In the genomic region with DNA sequence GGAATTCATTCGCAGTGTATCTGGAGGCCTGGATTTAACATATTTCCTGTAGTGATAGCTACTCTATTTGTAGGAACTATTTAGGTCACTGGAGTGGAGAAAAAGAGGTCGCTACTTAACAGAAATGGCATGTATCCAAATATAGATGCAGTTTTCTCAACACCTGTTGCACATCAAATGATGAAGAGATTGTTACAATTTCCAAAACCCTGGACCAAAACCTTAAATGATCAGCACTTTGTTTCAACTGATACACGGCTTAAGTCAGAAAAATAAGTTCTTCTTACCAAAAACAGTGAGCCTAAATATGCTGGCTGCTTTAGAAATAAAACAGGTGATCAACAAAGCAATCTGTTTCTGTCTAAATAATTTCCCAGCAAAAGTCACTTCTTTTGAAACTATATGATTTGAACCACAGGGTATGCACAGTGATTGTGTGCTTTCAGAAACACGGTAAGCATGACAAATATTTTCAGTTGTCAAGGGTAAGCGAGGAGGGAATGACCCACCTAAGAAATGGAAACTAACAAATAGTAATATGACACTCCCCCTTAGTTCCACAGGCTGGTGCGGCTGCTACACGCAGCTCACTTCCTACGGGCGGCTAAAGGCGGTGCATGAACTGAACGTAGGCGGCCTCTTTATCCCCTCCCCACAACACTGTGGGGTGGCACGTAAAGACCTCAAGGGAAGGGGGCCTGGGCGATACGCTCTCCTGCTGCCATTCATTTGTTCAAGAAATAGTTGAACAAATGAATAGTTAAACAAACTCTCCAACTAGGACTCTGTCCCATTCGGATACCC, we compare ENCODE assay signal across 8 cellular contexts. TPM values are rescaled to one million over a fixed set of nuclear protein-coding genes. Genes with fewer than 3 reads are reported as not detected.
DNase-seq lines count a peak whose midpoint lies in the region; ATAC-seq and TF ChIP-seq lines count a peak whose summit lies in the region.

No MANE protein-coding gene starts in this region.

- peak overlapping the region; percentile 74 to 98 (median 96) for H3K27ac Mint-ChIP-seq in CD4-positive, CD25-positive, alpha-beta regulatory T cell
- H3K27ac Mint-ChIP-seq in activated T-helper 17 cell treated with anti-CD3 and anti-CD28 coated beads, Interleukin-2, amount 50 U/mL, for 72 hours: peak overlapping the region; percentile 98

- TF ChIP-seq CTCF in PC-3 (conservative IDR thresholded peaks at IDR 0.05; ENCODE audit: low read depth, low read length) (no peak), foreskin keratinocyte (conservative IDR thresholded peaks at IDR 0.05) (no peak), osteoblast (IDR thresholded peaks at IDR 0.05; ENCODE audit: extremely low read depth, low read depth, low read length) (no peak), thyroid gland (IDR thresholded peaks at IDR 0.05) (peak in 1 of 6 experiments; percentile 32)

- no peaks in the 10 kb centered on the region for H3K9me3 ChIP-seq in CD4-positive, CD25-positive, alpha-beta regulatory T cell (ENCODE audit: control insufficient read depth in 2 of 2, low read length in 2 of 2)
- H3K9me3 ChIP-seq in PC-3 (ENCODE audit: low read length): no peaks in the 10 kb centered on the region
- no peaks in the 10 kb centered on the region for H3K9me3 ChIP-seq in osteoblast (ENCODE audit: low read depth, low read length)
- H3K9me3 ChIP-seq in thyroid gland: no peaks in the 10 kb centered on the region

- POLR2A ChIA-PET in PC-3 (lab: Charles Lee; ENCODE audit: unreplicated experiment): interaction anchor here (0.6 to 2.2 kb wide), 7 partner anchors 27 to 99 kb away, joined by 3 to 20 read pairs (median 5); no protein-coding TSS in a partner anchor

- peaks cover 11% of the 10 kb centered on the region for H3K27me3 Mint-ChIP-seq in CD4-positive, CD25-positive, alpha-beta regulatory T cell
- H3K27me3 Mint-ChIP-seq in activated T-helper 17 cell treated with anti-CD3 and anti-CD28 coated beads, Interleukin-2, amount 50 U/mL, for 72 hours: peaks cover 4% of the 10 kb centered on the region

- peak overlapping the region; percentile 89 for H3K4me3 ChIP-seq in CD4-positive, CD25-positive, alpha-beta regulatory T cell (ENCODE audit: low read depth, low read length)
- H3K4me3 ChIP-seq in PC-3 (ENCODE audit: low read length) (peak overlapping the region; percentile 87), osteoblast (ENCODE audit: insufficient read depth, low read length) (peak overlapping the region; percentile 93), thyroid gland (replicated peaks in 1 of 3) (peak overlapping the region; percentile 83 to 91 (median 91))

- H3K36me3 ChIP-seq in CD4-positive, CD25-positive, alpha-beta regulatory T cell (ENCODE audit: control insufficient read depth, insufficient read depth, low read length): no peaks in the 10 kb centered on the region
- peaks cover 5% of the 10 kb centered on the region; the same call in 1 of the 2 replicates for H3K36me3 ChIP-seq in PC-3 (ENCODE audit: low read depth, low read length)
- H3K36me3 ChIP-seq in osteoblast (ENCODE audit: insufficient read depth, low read length): no peaks in the 10 kb centered on the region
- H3K36me3 ChIP-seq in thyroid gland: no peaks in the 10 kb centered on the region

- peak; percentile 33 to 75 for TF ChIP-seq POLR2A in thyroid gland (IDR thresholded peaks at IDR 0.05)

- H3K9me2 ChIP-seq in PC-3 (replicated peaks; ENCODE audit: low read length): no peaks in the 10 kb centered on the region

- peaks cover 46% of the 10 kb centered on the region for H3K4me1 ChIP-seq in CD4-positive, CD25-positive, alpha-beta regulatory T cell (ENCODE audit: control insufficient read depth, insufficient read depth, low read length, poor library complexity, severe bottlenecking)
- H3K4me1 ChIP-seq in PC-3 (ENCODE audit: insufficient read depth, low read length) (peaks cover 35% of the 10 kb centered on the region), foreskin keratinocyte (peaks cover 23% of the 10 kb centered on the region), osteoblast (ENCODE audit: insufficient read depth, low read length) (peaks cover 18% of the 10 kb centered on the region), thyroid gland (peaks cover 9 to 28% of the 10 kb centered on the region in 2 donors)

- intact Hi-C loops in PC-3 (cut with micrococcal nuclease): loop anchor here (1.0 to 10.0 kb wide), 4 partner anchors 27 to 199 kb away; partner anchors contain the start of genes JMJD7 and MAPKBP1
- intact Hi-C loops in thyroid gland (cut with DNase I): no loop called here

- H3K36me3 Mint-ChIP-seq in CD4-positive, CD25-positive, alpha-beta regulatory T cell: no peaks in the 10 kb centered on the region
- peaks cover 55% of the 10 kb centered on the region for H3K36me3 Mint-ChIP-seq in activated T-helper 17 cell treated with anti-CD3 and anti-CD28 coated beads, Interleukin-2, amount 50 U/mL, for 72 hours (ENCODE audit: low read depth)

- 5 to 7% methylated on average over 16 of the region's 16 CpGs for WGBS in thyroid gland, 2 donors

- H3F3A ChIP-seq in PC-3 (ENCODE audit: low read length, unreplicated experiment): no peaks in the 10 kb centered on the region

- peak; percentile 60 to 68 for ATAC-seq in CD4-positive, CD25-positive, alpha-beta regulatory T cell (ENCODE audit: low read depth in 2 of 2)
- ATAC-seq in GM19328 (IDR thresholded peaks at IDR 0.05; ENCODE audit: unreplicated experiment) (peak; percentile 46), HG03457 (IDR thresholded peaks at IDR 0.05; ENCODE audit: unreplicated experiment) (peak; percentile 32), PC-3 (peak; percentile 64), foreskin keratinocyte (peak; percentile 52)
- peak; percentile 68 for ATAC-seq in activated T-helper 17 cell treated with anti-CD3 and anti-CD28 coated beads, Interleukin-2, amount 50 U/mL, for 72 hours (replicated peaks)

- peak overlapping the region; percentile 85 for H3K4me2 ChIP-seq in PC-3 (ENCODE audit: low read length)
- peak overlapping the region; percentile 90 for H3K4me2 ChIP-seq in osteoblast (ENCODE audit: insufficient read depth, low read length)

- H3K4me3 Mint-ChIP-seq in CD4-positive, CD25-positive, alpha-beta regulatory T cell: peak overlapping the region; percentile 93 to 98 (median 96)
- peak overlapping the region; percentile 97 for H3K4me3 Mint-ChIP-seq in activated T-helper 17 cell treated with anti-CD3 and anti-CD28 coated beads, Interleukin-2, amount 50 U/mL, for 72 hours

- H3K79me2 ChIP-seq in PC-3 (ENCODE audit: low read length): peaks cover 60% of the 10 kb centered on the region
- peaks cover 49% of the 10 kb centered on the region for H3K79me2 ChIP-seq in osteoblast (ENCODE audit: insufficient read depth, low read length)

- peak; percentile 55 to 85 (median 74) for DNase-seq in CD4-positive, CD25-positive, alpha-beta regulatory T cell
- DNase-seq in PC-3 (peak; percentile 82), foreskin keratinocyte (peak in 1 of 2 donors; percentile 39), osteoblast (ENCODE audit: insufficient read length, low spot score, missing footprints) (peak; percentile 92), thyroid gland (peak; percentile 73 to 74)

- H3K4me1 Mint-ChIP-seq in CD4-positive, CD25-positive, alpha-beta regulatory T cell: peaks cover 31 to 54% (median 45%) of the 10 kb centered on the region in 4 donors
- peaks cover 48% of the 10 kb centered on the region for H3K4me1 Mint-ChIP-seq in activated T-helper 17 cell treated with anti-CD3 and anti-CD28 coated beads, Interleukin-2, amount 50 U/mL, for 72 hours

- peaks cover 7% of the 10 kb centered on the region for H3K27me3 ChIP-seq in CD4-positive, CD25-positive, alpha-beta regulatory T cell (ENCODE audit: control insufficient read depth, insufficient read depth, low read length)
- no peaks in the 10 kb centered on the region for H3K27me3 ChIP-seq in PC-3 (ENCODE audit: low read length)
- no peaks in the 10 kb centered on the region for H3K27me3 ChIP-seq in foreskin keratinocyte
- H3K27me3 ChIP-seq in osteoblast (ENCODE audit: insufficient read depth, low read length): peaks cover 11% of the 10 kb centered on the region
- no peaks in the 10 kb centered on the region for H3K27me3 ChIP-seq in thyroid gland

- BruUV-seq in PC-3 (replicated peaks; lab: Mats Ljungman, UMichigan): TSS peak; percentile 55

- H3K9me3 Mint-ChIP-seq in CD4-positive, CD25-positive, alpha-beta regulatory T cell: no peaks in the 10 kb centered on the region
- H3K9me3 Mint-ChIP-seq in activated T-helper 17 cell treated with anti-CD3 and anti-CD28 coated beads, Interleukin-2, amount 50 U/mL, for 72 hours: no peaks in the 10 kb centered on the region

- CTCF ChIA-PET in PC-3 (lab: Charles Lee): no interaction called here

- H4K20me1 ChIP-seq in PC-3 (ENCODE audit: low read length) (peaks cover 44% of the 10 kb centered on the region), osteoblast (ENCODE audit: insufficient read depth, low read length) (no peaks in the 10 kb centered on the region)

- peak overlapping the region; percentile 88 for H3K27ac ChIP-seq in CD4-positive, CD25-positive, alpha-beta regulatory T cell (ENCODE audit: insufficient read depth, low read length, poor library complexity, severe bottlenecking)
- H3K27ac ChIP-seq in PC-3 (ENCODE audit: low read length): peak overlapping the region; percentile 79
- H3K27ac ChIP-seq in foreskin keratinocyte: no peak overlapping the region
- peak overlapping the region; percentile 63 for H3K27ac ChIP-seq in osteoblast (ENCODE audit: low read depth, low read length)
- H3K27ac ChIP-seq in thyroid gland: peak overlapping the region; percentile 61 to 96 (median 83)

- H3K9ac ChIP-seq in PC-3 (ENCODE audit: low read length): peak overlapping the region; percentile 93

- no peak overlapping the region for H2AFZ ChIP-seq in PC-3 (ENCODE audit: low read length)
- peak overlapping the region; percentile 68 for H2AFZ ChIP-seq in osteoblast (ENCODE audit: low read length)

RNA-seq across cellular contexts. Expression of gene EHD4, which starts 1.1 kb away (rescaled TPM):
- total RNA-seq in CD4-positive, CD25-positive, alpha-beta regulatory T cell: 57.8 TPM
- polyA plus RNA-seq in CD4-positive, CD25-positive, alpha-beta regulatory T cell: 10 to 100 TPM in 3 of 4 donors, 1 to 10 TPM in 1; 9.3 to 14.2 (median 13.5) TPM
- total RNA-seq in PC-3 (2014; rRNA removed) (57.8 and 66.9 TPM in 2 replicates), foreskin keratinocyte (52.5 and 52.9 TPM in 2 replicates), osteoblast (15.9 and 18.0 TPM in 2 replicates), thyroid gland (10 to 100 TPM; 29.7 to 66.7 (median 37.9) TPM)
- 10 to 100 TPM; 51.0 to 56.3 TPM for total RNA-seq in activated T-helper 17 cell treated with anti-CD3 and anti-CD28 coated beads, Interleukin-2, amount 50 U/mL, for 72 hours
- polyA plus RNA-seq in foreskin keratinocyte: 29.1 and 31.7 TPM in 2 replicates

RNA-seq across cellular contexts. Expression of gene PLA2G4E, which starts 49.6 kb away (rescaled TPM):
- not detected for total RNA-seq in CD4-positive, CD25-positive, alpha-beta regulatory T cell
- polyA plus RNA-seq in CD4-positive, CD25-positive, alpha-beta regulatory T cell: not detected
- not detected in 2 replicates for total RNA-seq in PC-3 (2014; rRNA removed)
- total RNA-seq in activated T-helper 17 cell treated with anti-CD3 and anti-CD28 coated beads, Interleukin-2, amount 50 U/mL, for 72 hours: under 1 TPM in 1 of 2 donors, not detected in 1; 0.13 TPM
- 0.07 and 0.14 TPM in 2 replicates for total RNA-seq in foreskin keratinocyte
- 0.04 TPM in 2 replicates for polyA plus RNA-seq in foreskin keratinocyte
- total RNA-seq in osteoblast: not detected in 2 replicates
- total RNA-seq in thyroid gland: not detected
